Comparison of ENCODE assay signal across 8 cellular contexts in genomic region chr12:102958073-102958829, GRCh38. TPM values are rescaled to one million over a fixed set of nuclear protein-coding genes. Genes with fewer than 3 reads are reported as not detected.
DNase-seq lines count a peak whose midpoint lies in the region; ATAC-seq, FAIRE-seq and TF ChIP-seq lines count a peak whose summit lies in the region.

No MANE protein-coding gene starts in this region.

- CTCF ChIA-PET in activated CD4-positive, alpha-beta T cell treated with anti-CD3 and anti-CD28 coated beads, Interleukin-2, amount 10 ng/mL, durations not matched to agents 7 days and 5 days (lab: Charles Lee) = no interaction called here

- H3K4me3 ChIP-seq in NT2/D1 (ENCODE audit: insufficient read length, low read depth) (peak overlapping the region; percentile 45), epithelial cell of esophagus (ENCODE audit: low read length) (peak overlapping the region; percentile 30)

- H3K4me1 Mint-ChIP-seq in activated CD4-positive, alpha-beta T cell treated with anti-CD3 and anti-CD28 coated beads, Interleukin-2, amount 10 ng/mL, durations not matched to agents 7 days and 5 days = peaks cover 39% of the 10 kb centered on the region

- H3K27me3 ChIP-seq in NT2/D1 (ENCODE audit: insufficient read depth, insufficient read length) = peaks cover 96% of the 10 kb centered on the region

- H3K4me3 Mint-ChIP-seq in activated CD4-positive, alpha-beta T cell treated with anti-CD3 and anti-CD28 coated beads, Interleukin-2, amount 10 ng/mL, durations not matched to agents 7 days and 5 days = peak overlapping the region; percentile 49

- peaks cover 4% of the 10 kb centered on the region for H3K4me1 ChIP-seq in NT2/D1 (ENCODE audit: insufficient read depth, insufficient read length)

- TF ChIP-seq CTCF in epithelial cell of esophagus (IDR thresholded peaks at IDR 0.05; ENCODE audit: insufficient read depth, low read depth, low read length, missing control alignments) (no peak), D721Med (IDR thresholded peaks at IDR 0.05; ENCODE audit: insufficient read depth, missing control alignments) (no peak)

- H3K27ac Mint-ChIP-seq in activated CD4-positive, alpha-beta T cell treated with anti-CD3 and anti-CD28 coated beads, Interleukin-2, amount 10 ng/mL, durations not matched to agents 7 days and 5 days = no peak overlapping the region

- no peaks in the 10 kb centered on the region for H3K36me3 ChIP-seq in NT2/D1 (ENCODE audit: insufficient read depth, insufficient read length, low read length)

- peak; percentile 48 for ATAC-seq in GM21825 (IDR thresholded peaks at IDR 0.05; ENCODE audit: unreplicated experiment)

- H3K9me3 Mint-ChIP-seq in activated CD4-positive, alpha-beta T cell treated with anti-CD3 and anti-CD28 coated beads, Interleukin-2, amount 10 ng/mL, durations not matched to agents 7 days and 5 days = peaks cover 2% of the 10 kb centered on the region

- FAIRE-seq in D721Med (lab: Jason Lieb, UNC) = no peak

- peaks cover 2% of the 10 kb centered on the region for H3K36me3 Mint-ChIP-seq in activated CD4-positive, alpha-beta T cell treated with anti-CD3 and anti-CD28 coated beads, Interleukin-2, amount 10 ng/mL, durations not matched to agents 7 days and 5 days (ENCODE audit: low read depth)

- H3K9me3 ChIP-seq in NT2/D1 (ENCODE audit: insufficient read depth, low read length) = peaks cover 1% of the 10 kb centered on the region; the same call in 1 of the 2 replicates

- POLR2A ChIA-PET in activated CD4-positive, alpha-beta T cell treated with anti-CD3 and anti-CD28 coated beads, Interleukin-2, amount 10 ng/mL, durations not matched to agents 7 days and 5 days (lab: Charles Lee) = no interaction called here

- peak overlapping the region; percentile 57 for H3K9ac ChIP-seq in NT2/D1 (ENCODE audit: insufficient read length, low read depth)

- DNase-seq in activated CD4-positive, alpha-beta T cell treated with anti-CD3 and anti-CD28 coated beads, Interleukin-2, amount 10 ng/mL, durations not matched to agents 7 days and 5 days = no peak
- no peak for DNase-seq in activated CD4-positive, alpha-beta T cell treated with anti-CD3 and anti-CD28 coated beads, Interleukin-2, amount 50 U/mL, for 4 hours
- DNase-seq in NT2/D1 (ENCODE audit: low read depth, low spot score) = no peak
- peak; percentile 40 for DNase-seq in epithelial cell of esophagus (ENCODE audit: low read depth)
- DNase-seq in occipital lobe (lab: John Stamatoyannopoulos, UW) = peak; percentile 21
- no peak for DNase-seq in amniotic stem cell (lab: John Stamatoyannopoulos, UW)
- no peak for DNase-seq in D721Med (ENCODE audit: insufficient read length, low spot score)

- peaks cover 86% of the 10 kb centered on the region for H3K27me3 Mint-ChIP-seq in activated CD4-positive, alpha-beta T cell treated with anti-CD3 and anti-CD28 coated beads, Interleukin-2, amount 10 ng/mL, durations not matched to agents 7 days and 5 days

RNA-seq across cellular contexts. Expression of gene ASCL1, which starts 0.8 kb away (rescaled TPM):
- total RNA-seq in activated CD4-positive, alpha-beta T cell treated with anti-CD3 and anti-CD28 coated beads, Interleukin-2, amount 10 ng/mL, durations not matched to agents 7 days and 5 days = not detected
- total RNA-seq in occipital lobe = 21.1 TPM

RNA-seq across cellular contexts. Expression of gene PAH, which starts 41.2 kb away (rescaled TPM):
- total RNA-seq in activated CD4-positive, alpha-beta T cell treated with anti-CD3 and anti-CD28 coated beads, Interleukin-2, amount 10 ng/mL, durations not matched to agents 7 days and 5 days = not detected
- total RNA-seq in occipital lobe = 0.16 TPM

Comparison
In these comparisons a context has a peak if more than half of its experiments do, and no peak if none do; other contexts are left out.
1. DNase-seq: peak in epithelial cell of esophagus (single experiment) and occipital lobe (single experiment); none in activated CD4-positive, alpha-beta T cell treated with anti-CD3 and anti-CD28 coated beads, Interleukin-2, amount 10 ng/mL, durations not matched to agents 7 days and 5 days (single experiment), activated CD4-positive, alpha-beta T cell treated with anti-CD3 and anti-CD28 coated beads, Interleukin-2, amount 50 U/mL, for 4 hours (0 of 2), NT2/D1 (single experiment), amniotic stem cell (single experiment) and D721Med (single experiment).
2. RNA of gene ASCL1, which starts 0.8 kb away (total RNA-seq): 21.1 TPM in occipital lobe (single experiment); not detected in activated CD4-positive, alpha-beta T cell treated with anti-CD3 and anti-CD28 coated beads, Interleukin-2, amount 10 ng/mL, durations not matched to agents 7 days and 5 days; every median in the first group is over 10 times any median in the second.